Comparison of ENCODE assay signal across 20 cellular contexts in genomic region chr12:116551151-116551550, GRCh38. TPM values are rescaled to one million over a fixed set of nuclear protein-coding genes. Genes with fewer than 3 reads are reported as not detected.
DNase-seq lines count a peak whose midpoint lies in the region; ATAC-seq and TF ChIP-seq lines count a peak whose summit lies in the region.
"Had no signal": no experiment of that assay in that cellular context is flagged by ENCODE, and none has a peak within 500 bp of the region (broad histone marks: within the 10 kb centered on the region; RNA-seq: fewer than 3 reads in every experiment).

No MANE protein-coding gene starts in this region.

- no peak overlapping the region for H2AFZ ChIP-seq in IMR-90 (replicated peaks; ENCODE audit: low read length, poor library complexity)
- no peak overlapping the region for H2AFZ ChIP-seq in SU-DHL-6 (ENCODE audit: low read depth, low read length, severe bottlenecking)
- H2AFZ ChIP-seq: GM23248 had no signal

- H3K27me3 ChIP-seq in BLaER1 treated with 17β-estradiol and CSF1 and Interleukin-3, amounts not matched to agents 10 nM and 100 nM, result no peaks in the 10 kb centered on the region
- H3K27me3 ChIP-seq in IMR-90 (ENCODE audit: control insufficient read depth, insufficient read depth, low read length) (no peaks in the 10 kb centered on the region), SU-DHL-6 (ENCODE audit: low read length) (no peaks in the 10 kb centered on the region), neutrophil (no peaks in the 10 kb centered on the region)
- H3K27me3 ChIP-seq: BE2C had no signal

- no peak overlapping the region for H2BK120ac ChIP-seq in IMR-90 (ENCODE audit: low read depth, low read length)

- no peaks in the 10 kb centered on the region for H3F3A ChIP-seq in SU-DHL-6 (ENCODE audit: insufficient read depth)

- no peaks in the 10 kb centered on the region for H3K36me3 ChIP-seq in BLaER1 treated with 17β-estradiol and CSF1 and Interleukin-3, amounts not matched to agents 10 nM and 100 nM
- H3K36me3 ChIP-seq in IMR-90 (ENCODE audit: control insufficient read depth, insufficient read depth, low read length), result no peaks in the 10 kb centered on the region
- no peaks in the 10 kb centered on the region for H3K36me3 ChIP-seq in SU-DHL-6 (ENCODE audit: low read length)
- no peaks in the 10 kb centered on the region for H3K36me3 ChIP-seq in neutrophil
- H3K36me3 ChIP-seq: BE2C had no signal

- peak overlapping the region; percentile 63 to 96 (median 92) for H3K27ac ChIP-seq in BLaER1 treated with 17β-estradiol and CSF1 and Interleukin-3, amounts not matched to agents 10 nM and 100 nM
- H3K27ac ChIP-seq in IMR-90 (ENCODE audit: insufficient read depth, low read length), result no peak overlapping the region
- no peak overlapping the region for H3K27ac ChIP-seq in SU-DHL-6 (ENCODE audit: low read depth, low read length)
- peak overlapping the region; percentile 88 for H3K27ac ChIP-seq in neutrophil
- H3K27ac ChIP-seq: GM23248 had no signal

- dilution Hi-C loops in IMR-90 (cut with HindIII; ENCODE audit: low sequenced_read_pairs, unreplicated experiment), result no loop called here

- H3K9me3 Mint-ChIP-seq in endothelial cell (ENCODE audit: unreplicated experiment), result no peaks in the 10 kb centered on the region
- H3K9me3 Mint-ChIP-seq: CD4-positive, alpha-beta memory T cell; H9 had no signal

- peak overlapping the region in 5 of 11 experiments; percentile 28 to 78 (median 75); a peak in 8 of 22 replicates for H3K9ac ChIP-seq in BLaER1 treated with 17β-estradiol and CSF1 and Interleukin-3, amounts not matched to agents 10 nM and 100 nM
- H3K9ac ChIP-seq in IMR-90 (ENCODE audit: low read depth, low read length) (no peak overlapping the region), SU-DHL-6 (ENCODE audit: low read length) (no peak overlapping the region)
- H3K9ac ChIP-seq: GM23248 had no signal

- H2BK20ac ChIP-seq in IMR-90 (ENCODE audit: low read depth, low read length), result no peak overlapping the region

- no peak overlapping the region for H3K23ac ChIP-seq in IMR-90 (ENCODE audit: low read depth, low read length)

- H3K9me2 ChIP-seq in SU-DHL-6 (replicated peaks; ENCODE audit: insufficient read depth, low read length), result no peaks in the 10 kb centered on the region

- no peak overlapping the region for H2AK9ac ChIP-seq in IMR-90 (replicated peaks; ENCODE audit: low read depth, low read length, poor library complexity)

- in situ Hi-C loops in IMR-90 (cut with MboI; ENCODE audit: low sequenced_read_pairs), result no loop called here

- no peak overlapping the region for H3K27ac Mint-ChIP-seq in endothelial cell (ENCODE audit: unreplicated experiment)
- H3K27ac Mint-ChIP-seq: CD4-positive, alpha-beta memory T cell; H9 had no signal

- H3K9me3 ChIP-seq in BLaER1 treated with 17β-estradiol and CSF1 and Interleukin-3, amounts not matched to agents 10 nM and 100 nM (replicated peaks in 1 of 11), result peaks cover 0 to 5% (median 0%) of the 10 kb centered on the region in 11 experiments; a peak in 1 of 22 replicates
- no peaks in the 10 kb centered on the region for H3K9me3 ChIP-seq in IMR-90 (ENCODE audit: control insufficient read depth, insufficient read depth, low read length)
- H3K9me3 ChIP-seq in SU-DHL-6 (ENCODE audit: insufficient read depth, low read length), result no peaks in the 10 kb centered on the region
- H3K9me3 ChIP-seq in neutrophil, result no peaks in the 10 kb centered on the region
- H3K9me3 ChIP-seq: BE2C had no signal

- no peak overlapping the region for H3K56ac ChIP-seq in IMR-90 (ENCODE audit: extremely low read depth, insufficient read depth, low read length)

- H3K4ac ChIP-seq in IMR-90 (ENCODE audit: low read depth, low read length), result no peak overlapping the region

- H2BK15ac ChIP-seq in IMR-90 (ENCODE audit: low read depth, low read length), result no peak overlapping the region; the same call in 2 of the 3 replicates

- H3K4me2 ChIP-seq in BLaER1 treated with 17β-estradiol and CSF1 and Interleukin-3, amounts not matched to agents 10 nM and 100 nM, result peak overlapping the region; percentile 53 to 93 (median 81); a peak in 19 of 22 replicates
- H3K4me2 ChIP-seq in IMR-90 (ENCODE audit: low read depth, low read length) (no peak overlapping the region), SU-DHL-6 (ENCODE audit: low read depth, low read length, poor library complexity, severe bottlenecking) (no peak overlapping the region)

- no peak overlapping the region for H4K8ac ChIP-seq in IMR-90 (ENCODE audit: low read depth in 2 of 2, low read length in 2 of 2)

- H3K4me3 ChIP-seq in BLaER1 treated with 17β-estradiol and CSF1 and Interleukin-3, amounts not matched to agents 10 nM and 100 nM, result no peak overlapping the region
- H3K4me3 ChIP-seq in IMR-90 (ENCODE audit: insufficient read depth, low read depth, low read length), result no peak overlapping the region
- no peak overlapping the region for H3K4me3 ChIP-seq in SU-DHL-6 (ENCODE audit: insufficient read depth, low read length, poor library complexity, severe bottlenecking)
- H3K4me3 ChIP-seq in neutrophil (ENCODE audit: low read depth in 1 of 2, low read length in 1 of 2), result no peak overlapping the region
- H3K4me3 ChIP-seq: GM23248 had no signal

- H3K79me2 ChIP-seq in SU-DHL-6 (ENCODE audit: insufficient read depth, low read length), result no peaks in the 10 kb centered on the region

- no peak for DNase-seq in IMR-90
- no peak for DNase-seq in ureter (ENCODE audit: low spot score)
- DNase-seq in endothelial cell (ENCODE audit: low spot score), result no peak
- DNase-seq: ACHN; AML-193; BE2C; C1 segment of cervical spinal cord; Calu3; CD4-positive, alpha-beta memory T cell; COR-L47; DMS79 treated with DMSO at 0.1 percent for 48 hours; GF-D8; GM23248; H9 had no signal

- H3K14ac ChIP-seq in IMR-90 (replicated peaks; ENCODE audit: low read depth, low read length), result no peak overlapping the region

- H3K36me3 Mint-ChIP-seq in endothelial cell (ENCODE audit: low read depth, unreplicated experiment), result no peaks in the 10 kb centered on the region
- H3K36me3 Mint-ChIP-seq: CD4-positive, alpha-beta memory T cell had no signal

- POLR2A ChIA-PET in IMR-90 (lab: Charles Lee; ENCODE audit: unreplicated experiment), result no interaction called here

- TF ChIP-seq POLR2A in IMR-90 (IDR thresholded peaks at IDR 0.05; ENCODE audit: low read depth, low read length), result no peak

- TF ChIP-seq CTCF in IMR-90 (conservative IDR thresholded peaks at IDR 0.05; ENCODE audit: low read depth, low read length) (no peak), SU-DHL-6 (IDR thresholded peaks at IDR 0.05; ENCODE audit: insufficient read depth, low read length, poor library complexity, severe bottlenecking) (peak; percentile 2), neutrophil (IDR thresholded peaks at IDR 0.05) (no peak), endothelial cell (IDR thresholded peaks at IDR 0.05; ENCODE audit: unreplicated experiment) (no peak)

- no peak overlapping the region for H3K4me3 Mint-ChIP-seq in endothelial cell (ENCODE audit: unreplicated experiment)
- H3K4me3 Mint-ChIP-seq: CD4-positive, alpha-beta memory T cell; H9 had no signal

- H4K20me1 ChIP-seq in BLaER1 treated with 17β-estradiol and CSF1 and Interleukin-3, amounts not matched to agents 10 nM and 100 nM, result no peaks in the 10 kb centered on the region
- no peaks in the 10 kb centered on the region for H4K20me1 ChIP-seq in IMR-90 (ENCODE audit: insufficient read depth, low read length)
- no peaks in the 10 kb centered on the region for H4K20me1 ChIP-seq in SU-DHL-6 (ENCODE audit: low read depth, low read length)

- peak overlapping the region; percentile 47 for H2BK5ac ChIP-seq in IMR-90 (ENCODE audit: low read depth, low read length, poor library complexity, severe bottlenecking)

- H4K91ac ChIP-seq in IMR-90 (ENCODE audit: insufficient read depth, low read depth, low read length), result no peak overlapping the region; the same call in 1 of the 2 replicates

- no peak overlapping the region for H4K5ac ChIP-seq in IMR-90 (ENCODE audit: low read depth, low read length)

- 79% methylated on average over 2 of the region's 2 CpGs; no CpG with 5 or more reads in 1 of the 2 experiments for WGBS in IMR-90 (ENCODE audit: extremely low coverage in 2 of 2, insufficient read length in 1 of 2), 2 experiments

- ATAC-seq in IMR-90 (ENCODE audit: low read depth), result no peak
- ATAC-seq in activated CD4-positive, CD25-positive, alpha-beta regulatory T cell treated with anti-CD3 and anti-CD28 coated beads, Interleukin-2, amount 50 U/mL, for 24 hours, result no peak
- no peak for ATAC-seq in GM18511 (IDR thresholded peaks at IDR 0.05; ENCODE audit: unreplicated experiment)
- ATAC-seq: HCT116 had no signal

- no TSS peak for BruUV-seq in IMR-90 (replicated peaks; lab: Mats Ljungman, UMichigan)

- CTCF ChIA-PET in IMR-90 (lab: Yijun Ruan, JAX), result no interaction called here

- H2AK5ac ChIP-seq in IMR-90 (ENCODE audit: low read depth, low read length), result 0 out of 2 replicates have a peak overlapping the region, but pooled peaks have one; percentile 12

- intact Hi-C loops in IMR-90 (cut with micrococcal nuclease), result no loop called here

- H3K27me3 Mint-ChIP-seq in endothelial cell (ENCODE audit: unreplicated experiment), result peaks cover 1% of the 10 kb centered on the region

- H3K4me1 Mint-ChIP-seq in endothelial cell (ENCODE audit: unreplicated experiment), result no peaks in the 10 kb centered on the region

- TF ChIP-seq RAD21 in IMR-90 (IDR thresholded peaks at IDR 0.05; ENCODE audit: low read length), result no peak

- H3K9me1 ChIP-seq in IMR-90 (ENCODE audit: insufficient read depth, low read length), result peaks cover 5% of the 10 kb centered on the region; the same call in 1 of the 2 replicates

- H3K4me1 ChIP-seq in BLaER1 treated with 17β-estradiol and CSF1 and Interleukin-3, amounts not matched to agents 10 nM and 100 nM, result peaks cover 71 to 97% (median 91%) of the 10 kb centered on the region in 10 experiments
- H3K4me1 ChIP-seq in IMR-90 (ENCODE audit: control insufficient read depth, insufficient read depth, low read length), result peaks cover 8% of the 10 kb centered on the region
- peaks cover 43 to 56% of the 10 kb centered on the region in 2 experiments for H3K4me1 ChIP-seq in neutrophil (ENCODE audit: control insufficient read depth in 1 of 2, insufficient read depth in 1 of 2, low read depth in 1 of 2, low read length in 1 of 2)

- no peaks in the 10 kb centered on the region for H3K79me1 ChIP-seq in IMR-90 (ENCODE audit: low read depth in 1 of 2, low read length in 2 of 2)

- H3K18ac ChIP-seq in IMR-90 (ENCODE audit: low read depth, low read length), result no peak overlapping the region

TF ChIP-seq in IMR-90, 13 proteins besides CTCF, POLR2A, EP300 and RAD21 (continues in another document):
- no peak for TF ChIP-seq NFE2L2 (IDR thresholded peaks at IDR 0.05; ENCODE audit: low read depth, low read length)
- no peak for TF ChIP-seq CHD1 (IDR thresholded peaks at IDR 0.05; ENCODE audit: low read depth, low read length)
- no peak for TF ChIP-seq MAZ (IDR thresholded peaks at IDR 0.05; ENCODE audit: borderline replicate concordance, low read depth, low read length)

RNA-seq across cellular contexts. Expression of gene MAP1LC3B2, which starts 8.0 kb away (rescaled TPM):
- total RNA-seq in IMR-90 (2012; rRNA removed) (0.28 TPM in 1 of 2 replicates, not detected in the other), ureter (not detected), endothelial cell (ENCODE audit: unreplicated experiment) (not detected)
- polyA plus RNA-seq in IMR-90 (2012; rRNA removed), result 1.4 TPM in 2 replicates
- polyA plus RNA-seq in IMR-90 (2012; cell fraction: cytosol; rRNA removed), result 0.55 and 0.97 TPM in 2 replicates
- polyA plus RNA-seq in IMR-90 (2012; cell fraction: nucleus; rRNA removed; ENCODE audit: low replicate concordance), result 0.26 and 1.5 TPM in 2 replicates

Comparison
In these comparisons a context has a peak if more than half of its experiments do, and no peak if none do; other contexts are left out.
1. H3K27ac ChIP-seq: peak in BLaER1 treated with 17β-estradiol and CSF1 and Interleukin-3, amounts not matched to agents 10 nM and 100 nM (11 of 11) and neutrophil (single experiment); none in IMR-90 (single experiment) and SU-DHL-6 (single experiment).
2. H3K4me2 ChIP-seq: peak in BLaER1 treated with 17β-estradiol and CSF1 and Interleukin-3, amounts not matched to agents 10 nM and 100 nM (11 of 11); none in IMR-90 (single experiment) and SU-DHL-6 (single experiment).